ENCODE assay signal across 8 cellular contexts in genomic region chr19:39351537-39352037, GRCh38. TPM values are rescaled to one million over a fixed set of nuclear protein-coding genes. Genes with fewer than 3 reads are reported as not detected.
DNase-seq lines count a peak whose midpoint lies in the region; ATAC-seq, FAIRE-seq and TF ChIP-seq lines count a peak whose summit lies in the region.

No MANE protein-coding gene starts in this region.

- FAIRE-seq in H54 (lab: Jason Lieb, UNC), result no peak

- peak overlapping the region in 3 of 4 donors; percentile 16 to 21 (median 17) for H3K27ac ChIP-seq in Peyer's patch

- H3K9me3 ChIP-seq in Peyer's patch, result no peaks in the 10 kb centered on the region

- no peaks in the 10 kb centered on the region for H3K27me3 ChIP-seq in Peyer's patch

- peaks cover 0 to 62% (median 4%) of the 10 kb centered on the region in 3 donors for H3K36me3 ChIP-seq in Peyer's patch

- peak; percentile 60 for ATAC-seq in GM19035 (IDR thresholded peaks at IDR 0.05; ENCODE audit: unreplicated experiment)
- peak; percentile 10 to 30 for ATAC-seq in left cardiac atrium

- H3K4me3 ChIP-seq in Peyer's patch, result no peak overlapping the region

- TF ChIP-seq CTCF in AG09319 (IDR thresholded peaks at IDR 0.05; ENCODE audit: low read depth, low read length) (peak; percentile 10), Peyer's patch (IDR thresholded peaks at IDR 0.05) (no peak)

- peaks cover 0 to 12% (median 0%) of the 10 kb centered on the region in 4 donors for H3K4me1 ChIP-seq in Peyer's patch

- DNase-seq in AG09319 (ENCODE audit: extremely low read depth, low read depth), result no peak
- DNase-seq in Peyer's patch, result no peak
- no peak for DNase-seq in left cardiac atrium
- DNase-seq in cortex of kidney (lab: John Stamatoyannopoulos, UW), result no peak
- no peak for DNase-seq in ureter (ENCODE audit: low spot score)
- no peak for DNase-seq in mucosa of gallbladder (ENCODE audit: low spot score)
- no peak for DNase-seq in H54 (ENCODE audit: insufficient read length, low spot score)

- intact Hi-C loops in left cardiac atrium (cut with DNase I), result no loop called here

- TF ChIP-seq POLR2A in Peyer's patch (IDR thresholded peaks at IDR 0.05), result no peak
- TF ChIP-seq POLR2A in H54 (IDR thresholded peaks at IDR 0.05; ENCODE audit: low read depth, low read length), result no peak

RNA-seq across cellular contexts. Expression of gene SAMD4B, which starts 9.4 kb away (rescaled TPM):
- 100 to 1,000 TPM in 2 of 4 donors, 10 to 100 TPM in 2; 69.0 to 126 (median 91.8) TPM for total RNA-seq in Peyer's patch
- 10 to 100 TPM; 44.5 to 72.2 TPM for total RNA-seq in left cardiac atrium
- total RNA-seq in ureter, result 104 TPM
- total RNA-seq in mucosa of gallbladder, result 106 TPM

RNA-seq across cellular contexts. Expression of gene GMFG, which starts 15.7 kb away (rescaled TPM):
- total RNA-seq in Peyer's patch (100 to 1,000 TPM in 1 of 4 donors, 1 to 10 TPM in 2, not detected in 1; 3.2 to 131 (median 8.6) TPM), left cardiac atrium (10 to 100 TPM; 29.6 to 43.8 TPM), ureter (22.3 TPM), mucosa of gallbladder (29.0 TPM)

RNA-seq across cellular contexts. Expression of gene LRFN1, which starts 30.9 kb away (rescaled TPM):
- total RNA-seq in Peyer's patch, result under 1 TPM in 3 of 4 donors, not detected in 1; 0.18 to 0.95 (median 0.80) TPM
- total RNA-seq in left cardiac atrium, result 1 to 10 TPM in 1 of 2 donors, under 1 TPM in 1; 0.55 to 1.4 TPM
- 1.7 TPM for total RNA-seq in ureter
- 1.6 TPM for total RNA-seq in mucosa of gallbladder

RNA-seq across cellular contexts. Expression of gene PAF1, which starts 39.3 kb away (rescaled TPM):
- total RNA-seq in Peyer's patch (10 to 100 TPM; 22.2 to 47.3 (median 37.7) TPM), left cardiac atrium (10 to 100 TPM; 34.5 to 38.4 TPM), ureter (36.9 TPM), mucosa of gallbladder (50.5 TPM)

RNA-seq across cellular contexts. Expression of gene MED29, which starts 39.6 kb away (rescaled TPM):
- total RNA-seq in Peyer's patch (10 to 100 TPM; 25.4 to 52.8 (median 41.0) TPM), left cardiac atrium (10 to 100 TPM; 21.3 to 25.1 TPM), ureter (51.8 TPM), mucosa of gallbladder (46.0 TPM)
